21 cellular contexts compared by ENCODE assay signal in genomic region chr9:90613502-90613901, GRCh38. TPM values are rescaled to one million over a fixed set of nuclear protein-coding genes. Genes with fewer than 3 reads are reported as not detected.
"Had no signal": no experiment of that assay in that cellular context is flagged by ENCODE, and none has a peak within 500 bp of the region (broad histone marks: within the 10 kb centered on the region; RNA-seq: fewer than 3 reads in every experiment).

No MANE protein-coding gene starts in this region.

- H3K36me3 ChIP-seq: SJSA1 had no signal

- DNase-seq: KBM-7, MV-4-11, NCI-H1048, NCI-H1105, NCI-H1417, NCI-H1436 treated with DMSO at 0.1 percent for 48 hours, NCI-H1694, NCI-H187 treated with DMSO at 0.1 percent for 48 hours, NCI-H2029 treated with DMSO at 0.1 percent for 48 hours, NCI-H2227 treated with DMSO at 0.1 percent for 48 hours, NCI-H524 treated with DMSO at 0.1 percent for 48 hours, NCI-H69, NCI-H774, Right ventricle myocardium superior, RPMI8226, SIG-M5 had no signal

- H3K4me3 ChIP-seq: SJSA1, SK-N-MC had no signal

- H3K4me1 ChIP-seq: SJSA1 had no signal

- H3K27ac ChIP-seq: HL-60, SJSA1, SK-N-MC had no signal

- H3K9me3 ChIP-seq: SJSA1 had no signal

RNA-seq across cellular contexts. Expression of gene DIRAS2, which starts 29.1 kb away (rescaled TPM):
- total RNA-seq: LHCN-M2, MCF 10A, Right ventricle myocardium superior, SJSA1 had no signal
